17 cellular contexts compared by ENCODE assay signal in the genomic region with DNA sequence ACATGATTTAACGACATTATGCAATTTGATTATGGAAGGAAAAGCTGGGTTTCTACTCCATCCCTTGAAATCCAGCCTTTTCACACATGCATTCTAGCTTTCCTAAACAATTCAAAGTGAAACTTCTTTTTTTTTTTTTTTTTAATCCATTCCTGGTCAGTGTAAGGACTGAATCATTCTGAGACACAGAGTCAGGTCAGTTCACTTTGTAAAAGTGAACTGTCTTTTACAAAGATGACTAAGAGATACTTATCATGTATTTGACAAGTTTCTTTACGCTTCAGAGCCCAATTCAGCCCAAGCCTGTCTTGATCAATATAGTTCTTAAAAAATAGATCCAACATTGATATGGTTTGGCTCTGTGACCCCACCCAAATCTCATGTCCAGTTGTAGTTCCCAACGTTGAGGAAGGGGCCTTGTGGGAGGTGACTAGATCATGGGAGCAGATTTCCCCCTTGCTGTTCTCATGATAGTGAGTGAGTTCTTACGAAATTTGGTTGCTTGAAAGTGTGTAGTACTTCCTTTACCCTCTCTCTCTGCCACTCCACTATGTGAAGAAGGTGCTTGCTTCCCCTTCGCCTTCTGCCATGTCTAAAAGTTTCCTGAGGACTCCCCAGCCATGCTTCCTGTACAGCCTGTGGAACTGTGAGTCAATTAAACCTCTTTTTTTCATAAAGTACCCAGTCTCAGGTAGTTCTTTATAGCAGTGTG.
DNase-seq lines count a peak whose midpoint lies in the region; ATAC-seq and TF ChIP-seq lines count a peak whose summit lies in the region.
"Had no signal": no experiment of that assay in that cellular context is flagged by ENCODE, and none has a peak within 500 bp of the region (broad histone marks: within the 10 kb centered on the region; RNA-seq: fewer than 3 reads in every experiment).

No MANE protein-coding gene starts in this region.

- H3K36me3 ChIP-seq in BJ (ENCODE audit: control insufficient read depth, insufficient read depth, low read length) (no peaks in the 10 kb centered on the region), tibial artery (no peaks in the 10 kb centered on the region)
- H3K36me3 ChIP-seq: heart right ventricle, MG63, right atrium auricular region, uterus had no signal

- H3K27me3 ChIP-seq in BJ (ENCODE audit: control insufficient read depth, insufficient read depth, low read length) (no peaks in the 10 kb centered on the region), tibial artery (no peaks in the 10 kb centered on the region)
- H3K27me3 ChIP-seq: heart right ventricle, MG63, right atrium auricular region, uterus had no signal

- H3K4me3 ChIP-seq in BJ (ENCODE audit: low read depth, low read length) (no peak overlapping the region), fibroblast of villous mesenchyme (ENCODE audit: low read depth, low read length) (no peak overlapping the region), tibial artery (no peak overlapping the region)
- H3K4me3 ChIP-seq: heart right ventricle, MG63, right atrium auricular region, uterus had no signal

- CTCF ChIA-PET in BJ (lab: Yijun Ruan, JAX) = no interaction called here

- H3K27ac ChIP-seq in tibial artery = no peak overlapping the region
- H3K27ac ChIP-seq: heart right ventricle, right atrium auricular region, uterus had no signal

- DNase-seq in BJ (ENCODE audit: low read depth) (peak; percentile 46), HT1080 (ENCODE audit: low read depth) (peak; percentile 64), SKM-1 treated with dmso at 0.1 percent for 144 hours (lab: John Stamatoyannopoulos, UW; ENCODE audit: unreplicated experiment) (peak; percentile 63), fibroblast of villous mesenchyme (ENCODE audit: low read depth) (peak; percentile 78), tibial artery (no peak)
- DNase-seq: activated CD4-positive, alpha-beta T cell treated with anti-CD3 and anti-CD28 coated beads, Interleukin-2, amount 10 ng/mL, durations not matched to agents 24 days and 14 days; effector CD8-positive, alpha-beta T cell; heart right ventricle; left cardiac atrium; MG63; naive thymus-derived CD8-positive, alpha-beta T cell; stimulated activated naive CD4-positive, alpha-beta T cell; uterus had no signal

- no peak for TF ChIP-seq CTCF in BJ (IDR thresholded peaks at IDR 0.05; ENCODE audit: insufficient read depth, low read depth, low read length)
- TF ChIP-seq CTCF in fibroblast of villous mesenchyme (IDR thresholded peaks at IDR 0.05; ENCODE audit: insufficient read depth, low read depth, low read length) = no peak
- no peak for TF ChIP-seq CTCF in tibial artery (IDR thresholded peaks at IDR 0.05)

- ATAC-seq in GM18861 (IDR thresholded peaks at IDR 0.05; ENCODE audit: unreplicated experiment) (no peak), GM21367 (IDR thresholded peaks at IDR 0.05; ENCODE audit: unreplicated experiment) (no peak), GM21529 (IDR thresholded peaks at IDR 0.05; ENCODE audit: unreplicated experiment) (no peak)
- ATAC-seq: heart right ventricle; left cardiac atrium; naive thymus-derived CD8-positive, alpha-beta T cell had no signal

- POLR2A ChIA-PET in BJ (lab: Charles Lee) = interaction anchor here (0.6 to 1.1 kb wide), 7 partner anchors 9 to 647 kb away, joined by 3 to 9 read pairs (median 6); a partner anchor contains a TSS

- intact Hi-C loops in tibial artery (cut with DNase I; ENCODE audit: low total_unique reads) = no loop called here

- peaks cover 0 to 9% (median 3%) of the 10 kb centered on the region in 4 donors for H3K4me1 ChIP-seq in tibial artery
- H3K4me1 ChIP-seq: right atrium auricular region had no signal

- no peaks in the 10 kb centered on the region for H3K9me3 ChIP-seq in tibial artery
- H3K9me3 ChIP-seq: right atrium auricular region, uterus had no signal

Comparison
In these comparisons a context has a peak if more than half of its experiments do, and no peak if none do; other contexts are left out.
1. DNase-seq: peak in BJ (single experiment), HT1080 (single experiment), SKM-1 treated with dmso at 0.1 percent for 144 hours (single experiment) and fibroblast of villous mesenchyme (single experiment); none in tibial artery (0 of 2).